2 cellular contexts compared by ENCODE assay signal in the genomic region with DNA sequence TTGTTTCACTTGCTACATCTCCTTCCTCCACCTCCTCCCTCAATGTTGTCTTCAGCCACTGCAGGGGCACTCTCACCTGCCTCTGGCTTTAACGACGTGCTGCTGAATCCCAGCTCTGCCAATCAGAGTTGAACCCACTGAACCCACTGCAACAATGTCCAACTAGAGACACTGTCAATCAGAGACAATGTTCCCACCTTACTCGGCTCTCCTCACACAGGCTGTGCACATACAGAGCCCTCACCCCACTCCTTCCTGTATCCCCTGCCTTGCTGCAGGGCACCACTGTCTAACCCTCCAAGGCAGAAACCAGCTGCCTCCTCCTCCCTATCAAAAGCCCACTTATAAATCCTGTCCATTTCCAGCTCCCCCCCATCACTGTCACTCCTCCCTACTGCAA.
TF ChIP-seq lines count a peak whose summit lies in the region.

No MANE protein-coding gene starts in this region.

TF ChIP-seq in GM23338, 12 proteins besides CTCF, POLR2A, EP300 and RAD21 (continued from another document):
- TF ChIP-seq ZNF331 (CRISPR knock-in tag; IDR thresholded peaks at IDR 0.05; ENCODE audit: low read depth), result no peak

TF ChIP-seq in GM12891, 5 proteins besides CTCF, POLR2A, EP300 and RAD21 (continued from another document):
- no peak for TF ChIP-seq POU2F2 (IDR thresholded peaks at IDR 0.05; ENCODE audit: low read depth, low read length)
- TF ChIP-seq POLR2AphosphoS5 (IDR thresholded peaks at IDR 0.05; ENCODE audit: low read depth, low read length), result no peak
- TF ChIP-seq PAX5 (IDR thresholded peaks at IDR 0.05; ENCODE audit: insufficient read depth, low read length, severe bottlenecking), result no peak
